Comparison of ENCODE assay signal across 1 cellular context in the genomic region with DNA sequence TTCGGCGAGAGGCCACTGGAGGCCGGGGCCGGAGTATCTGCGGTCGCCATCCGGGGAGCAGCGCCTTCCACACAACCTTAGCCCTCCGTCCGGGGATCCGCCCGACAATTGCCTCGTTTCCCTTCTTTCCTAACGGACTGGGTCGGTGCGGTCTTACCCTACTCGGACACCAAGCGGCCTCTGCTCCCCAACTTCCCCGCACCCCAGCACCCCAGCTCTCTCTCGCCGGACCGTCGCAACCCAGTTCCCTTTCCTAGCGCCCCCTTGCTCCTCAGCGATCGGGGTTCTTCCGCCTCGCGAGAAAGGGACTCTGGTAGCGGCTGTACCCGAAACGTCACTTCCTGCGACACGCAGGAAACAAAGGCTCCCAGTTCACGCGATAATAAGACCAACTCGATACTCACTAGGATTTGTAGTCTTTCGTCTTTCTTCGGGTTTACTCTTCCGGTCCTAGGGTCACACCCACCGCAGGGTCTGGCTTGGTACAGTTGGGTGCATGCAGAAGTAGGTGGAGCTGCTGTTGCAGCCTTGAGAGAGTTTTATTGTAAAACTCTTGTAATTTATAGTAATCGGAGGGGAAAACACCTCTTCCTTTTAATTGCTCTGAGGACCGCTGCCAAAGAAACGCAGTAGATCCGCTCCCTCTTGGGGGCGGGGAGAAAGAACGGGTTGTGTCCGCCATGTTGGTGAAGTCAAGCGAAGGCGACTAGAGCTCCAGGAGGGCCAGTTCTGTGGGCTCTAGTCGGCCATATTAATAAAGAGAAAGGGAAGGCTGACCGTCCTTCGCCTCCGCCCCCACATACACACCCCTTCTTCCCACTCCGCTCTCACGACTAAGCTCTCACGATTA.
TF ChIP-seq lines count a peak whose summit lies in the region.

A gene (plus strand): TSS at position 741 of the 850 bp plus-strand sequence. CDS start 209 bp downstream, outside the sequence.
A gene with protein sequence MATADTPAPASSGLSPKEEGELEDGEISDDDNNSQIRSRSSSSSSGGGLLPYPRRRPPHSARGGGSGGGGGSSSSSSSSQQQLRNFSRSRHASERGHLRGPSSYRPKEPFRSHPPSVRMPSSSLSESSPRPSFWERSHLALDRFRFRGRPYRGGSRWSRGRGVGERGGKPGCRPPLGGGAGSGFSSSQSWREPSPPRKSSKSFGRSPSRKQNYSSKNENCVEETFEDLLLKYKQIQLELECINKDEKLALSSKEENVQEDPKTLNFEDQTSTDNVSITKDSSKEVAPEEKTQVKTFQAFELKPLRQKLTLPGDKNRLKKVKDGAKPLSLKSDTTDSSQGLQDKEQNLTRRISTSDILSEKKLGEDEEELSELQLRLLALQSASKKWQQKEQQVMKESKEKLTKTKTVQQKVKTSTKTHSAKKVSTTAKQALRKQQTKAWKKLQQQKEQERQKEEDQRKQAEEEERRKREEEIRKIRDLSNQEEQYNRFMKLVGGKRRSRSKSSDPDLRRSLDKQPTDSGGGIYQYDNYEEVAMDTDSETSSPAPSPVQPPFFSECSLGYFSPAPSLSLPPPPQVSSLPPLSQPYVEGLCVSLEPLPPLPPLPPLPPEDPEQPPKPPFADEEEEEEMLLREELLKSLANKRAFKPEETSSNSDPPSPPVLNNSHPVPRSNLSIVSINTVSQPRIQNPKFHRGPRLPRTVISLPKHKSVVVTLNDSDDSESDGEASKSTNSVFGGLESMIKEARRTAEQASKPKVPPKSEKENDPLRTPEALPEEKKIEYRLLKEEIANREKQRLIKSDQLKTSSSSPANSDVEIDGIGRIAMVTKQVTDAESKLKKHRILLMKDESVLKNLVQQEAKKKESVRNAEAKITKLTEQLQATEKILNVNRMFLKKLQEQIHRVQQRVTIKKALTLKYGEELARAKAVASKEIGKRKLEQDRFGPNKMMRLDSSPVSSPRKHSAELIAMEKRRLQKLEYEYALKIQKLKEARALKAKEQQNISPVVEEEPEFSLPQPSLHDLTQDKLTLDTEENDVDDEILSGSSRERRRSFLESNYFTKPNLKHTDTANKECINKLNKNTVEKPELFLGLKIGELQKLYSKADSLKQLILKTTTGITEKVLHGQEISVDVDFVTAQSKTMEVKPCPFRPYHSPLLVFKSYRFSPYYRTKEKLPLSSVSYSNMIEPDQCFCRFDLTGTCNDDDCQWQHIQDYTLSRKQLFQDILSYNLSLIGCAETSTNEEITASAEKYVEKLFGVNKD (N-terminal part only) (minus strand): TSS at position 288 of the 850 bp plus-strand sequence. CDS start 238 bp downstream, at position 50.

TF ChIP-seq in HepG2, 621 proteins besides CTCF, POLR2A, EP300 and RAD21 (continued from another document and continues in another):
- TF ChIP-seq, protein P1, sequence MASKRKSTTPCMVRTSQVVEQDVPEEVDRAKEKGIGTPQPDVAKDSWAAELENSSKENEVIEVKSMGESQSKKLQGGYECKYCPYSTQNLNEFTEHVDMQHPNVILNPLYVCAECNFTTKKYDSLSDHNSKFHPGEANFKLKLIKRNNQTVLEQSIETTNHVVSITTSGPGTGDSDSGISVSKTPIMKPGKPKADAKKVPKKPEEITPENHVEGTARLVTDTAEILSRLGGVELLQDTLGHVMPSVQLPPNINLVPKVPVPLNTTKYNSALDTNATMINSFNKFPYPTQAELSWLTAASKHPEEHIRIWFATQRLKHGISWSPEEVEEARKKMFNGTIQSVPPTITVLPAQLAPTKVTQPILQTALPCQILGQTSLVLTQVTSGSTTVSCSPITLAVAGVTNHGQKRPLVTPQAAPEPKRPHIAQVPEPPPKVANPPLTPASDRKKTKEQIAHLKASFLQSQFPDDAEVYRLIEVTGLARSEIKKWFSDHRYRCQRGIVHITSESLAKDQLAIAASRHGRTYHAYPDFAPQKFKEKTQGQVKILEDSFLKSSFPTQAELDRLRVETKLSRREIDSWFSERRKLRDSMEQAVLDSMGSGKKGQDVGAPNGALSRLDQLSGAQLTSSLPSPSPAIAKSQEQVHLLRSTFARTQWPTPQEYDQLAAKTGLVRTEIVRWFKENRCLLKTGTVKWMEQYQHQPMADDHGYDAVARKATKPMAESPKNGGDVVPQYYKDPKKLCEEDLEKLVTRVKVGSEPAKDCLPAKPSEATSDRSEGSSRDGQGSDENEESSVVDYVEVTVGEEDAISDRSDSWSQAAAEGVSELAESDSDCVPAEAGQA (IDR thresholded peaks at IDR 0.05; ENCODE audit: low read depth) = 0 out of 2 replicates have a peak, but pooled peaks have one; percentile 49
- TF ChIP-seq, protein P1 (CRISPR knock-in tag; IDR thresholded peaks at IDR 0.05; ENCODE audit: borderline replicate concordance) = no peak
- TF ChIP-seq KLF6 (CRISPR knock-in tag; IDR thresholded peaks at IDR 0.05) (peak; percentile 50), ZZZ3 (CRISPR knock-in tag; IDR thresholded peaks at IDR 0.05; ENCODE audit: borderline replicate concordance) (no peak; the same call in 1 of the 2 replicates), SNRNP70 (IDR thresholded peaks at IDR 0.05; ENCODE audit: low read depth, low read length) (no peak), ZNF260 (CRISPR knock-in tag; IDR thresholded peaks at IDR 0.05; ENCODE audit: borderline replicate concordance, low read depth) (no peak), NFYC (CRISPR knock-in tag; IDR thresholded peaks at IDR 0.05) (peak; percentile 29; the same call in 1 of the 2 replicates), PHF8 (CRISPR knock-in tag; IDR thresholded peaks at IDR 0.05) (peak; percentile 74), ZNF333 (CRISPR knock-in tag; IDR thresholded peaks at IDR 0.05; ENCODE audit: borderline replicate concordance) (peak; percentile 66; the same call in 1 of the 2 replicates), SAP130 (CRISPR knock-in tag; IDR thresholded peaks at IDR 0.05; ENCODE audit: low read depth) (peak; percentile 86), PAF1 (CRISPR knock-in tag; IDR thresholded peaks at IDR 0.05) (no peak), SYNCRIP (IDR thresholded peaks at IDR 0.05; ENCODE audit: insufficient read depth, low read depth, low read length) (no peak), ZSCAN21 (CRISPR knock-in tag; IDR thresholded peaks at IDR 0.05; ENCODE audit: borderline replicate concordance) (peak; percentile 75), ARNTL (CRISPR knock-in tag; IDR thresholded peaks at IDR 0.05) (no peak), NCOA5 (CRISPR knock-in tag; IDR thresholded peaks at IDR 0.05) (no peak), ZNF326 (CRISPR knock-in tag; IDR thresholded peaks at IDR 0.05; ENCODE audit: borderline replicate concordance) (no peak), SALL2 (CRISPR knock-in tag; IDR thresholded peaks at IDR 0.05) (no peak), SMARCC2 (IDR thresholded peaks at IDR 0.05) (no peak), PLRG1 (conservative IDR thresholded peaks at IDR 0.05) (no peak), ZBTB21 (CRISPR knock-in tag; IDR thresholded peaks at IDR 0.05) (0 out of 2 replicates have a peak, but pooled peaks have one; percentile 32), ZNF20 (CRISPR knock-in tag; IDR thresholded peaks at IDR 0.05) (0 out of 2 replicates have a peak, but pooled peaks have one; percentile 86), ZNF329 (CRISPR knock-in tag; IDR thresholded peaks at IDR 0.05; ENCODE audit: low read depth) (0 out of 2 replicates have a peak, but pooled peaks have one; percentile 19), MED8 (CRISPR knock-in tag; IDR thresholded peaks at IDR 0.05; ENCODE audit: insufficient replicate concordance) (no peak), TOPORS (CRISPR knock-in tag; IDR thresholded peaks at IDR 0.05) (no peak), SIX4 (CRISPR knock-in tag; IDR thresholded peaks at IDR 0.05) (peak; percentile 60; the same call in 1 of the 2 replicates)
- TF ChIP-seq, protein P2, sequence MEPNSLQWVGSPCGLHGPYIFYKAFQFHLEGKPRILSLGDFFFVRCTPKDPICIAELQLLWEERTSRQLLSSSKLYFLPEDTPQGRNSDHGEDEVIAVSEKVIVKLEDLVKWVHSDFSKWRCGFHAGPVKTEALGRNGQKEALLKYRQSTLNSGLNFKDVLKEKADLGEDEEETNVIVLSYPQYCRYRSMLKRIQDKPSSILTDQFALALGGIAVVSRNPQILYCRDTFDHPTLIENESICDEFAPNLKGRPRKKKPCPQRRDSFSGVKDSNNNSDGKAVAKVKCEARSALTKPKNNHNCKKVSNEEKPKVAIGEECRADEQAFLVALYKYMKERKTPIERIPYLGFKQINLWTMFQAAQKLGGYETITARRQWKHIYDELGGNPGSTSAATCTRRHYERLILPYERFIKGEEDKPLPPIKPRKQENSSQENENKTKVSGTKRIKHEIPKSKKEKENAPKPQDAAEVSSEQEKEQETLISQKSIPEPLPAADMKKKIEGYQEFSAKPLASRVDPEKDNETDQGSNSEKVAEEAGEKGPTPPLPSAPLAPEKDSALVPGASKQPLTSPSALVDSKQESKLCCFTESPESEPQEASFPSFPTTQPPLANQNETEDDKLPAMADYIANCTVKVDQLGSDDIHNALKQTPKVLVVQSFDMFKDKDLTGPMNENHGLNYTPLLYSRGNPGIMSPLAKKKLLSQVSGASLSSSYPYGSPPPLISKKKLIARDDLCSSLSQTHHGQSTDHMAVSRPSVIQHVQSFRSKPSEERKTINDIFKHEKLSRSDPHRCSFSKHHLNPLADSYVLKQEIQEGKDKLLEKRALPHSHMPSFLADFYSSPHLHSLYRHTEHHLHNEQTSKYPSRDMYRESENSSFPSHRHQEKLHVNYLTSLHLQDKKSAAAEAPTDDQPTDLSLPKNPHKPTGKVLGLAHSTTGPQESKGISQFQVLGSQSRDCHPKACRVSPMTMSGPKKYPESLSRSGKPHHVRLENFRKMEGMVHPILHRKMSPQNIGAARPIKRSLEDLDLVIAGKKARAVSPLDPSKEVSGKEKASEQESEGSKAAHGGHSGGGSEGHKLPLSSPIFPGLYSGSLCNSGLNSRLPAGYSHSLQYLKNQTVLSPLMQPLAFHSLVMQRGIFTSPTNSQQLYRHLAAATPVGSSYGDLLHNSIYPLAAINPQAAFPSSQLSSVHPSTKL (CRISPR knock-in tag; IDR thresholded peaks at IDR 0.05) = no peak; the same call in 1 of the 2 replicates
- TF ChIP-seq, protein P3, sequence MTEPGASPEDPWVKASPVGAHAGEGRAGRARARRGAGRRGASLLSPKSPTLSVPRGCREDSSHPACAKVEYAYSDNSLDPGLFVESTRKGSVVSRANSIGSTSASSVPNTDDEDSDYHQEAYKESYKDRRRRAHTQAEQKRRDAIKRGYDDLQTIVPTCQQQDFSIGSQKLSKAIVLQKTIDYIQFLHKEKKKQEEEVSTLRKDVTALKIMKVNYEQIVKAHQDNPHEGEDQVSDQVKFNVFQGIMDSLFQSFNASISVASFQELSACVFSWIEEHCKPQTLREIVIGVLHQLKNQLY (CRISPR knock-in tag; IDR thresholded peaks at IDR 0.05) = no peak
- TF ChIP-seq, protein P4, sequence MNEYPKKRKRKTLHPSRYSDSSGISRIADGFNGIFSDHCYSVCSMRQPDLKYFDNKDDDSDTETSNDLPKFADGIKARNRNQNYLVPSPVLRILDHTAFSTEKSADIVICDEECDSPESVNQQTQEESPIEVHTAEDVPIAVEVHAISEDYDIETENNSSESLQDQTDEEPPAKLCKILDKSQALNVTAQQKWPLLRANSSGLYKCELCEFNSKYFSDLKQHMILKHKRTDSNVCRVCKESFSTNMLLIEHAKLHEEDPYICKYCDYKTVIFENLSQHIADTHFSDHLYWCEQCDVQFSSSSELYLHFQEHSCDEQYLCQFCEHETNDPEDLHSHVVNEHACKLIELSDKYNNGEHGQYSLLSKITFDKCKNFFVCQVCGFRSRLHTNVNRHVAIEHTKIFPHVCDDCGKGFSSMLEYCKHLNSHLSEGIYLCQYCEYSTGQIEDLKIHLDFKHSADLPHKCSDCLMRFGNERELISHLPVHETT (CRISPR knock-in tag; conservative IDR thresholded peaks at IDR 0.05) = no peak
- TF ChIP-seq, protein P5, sequence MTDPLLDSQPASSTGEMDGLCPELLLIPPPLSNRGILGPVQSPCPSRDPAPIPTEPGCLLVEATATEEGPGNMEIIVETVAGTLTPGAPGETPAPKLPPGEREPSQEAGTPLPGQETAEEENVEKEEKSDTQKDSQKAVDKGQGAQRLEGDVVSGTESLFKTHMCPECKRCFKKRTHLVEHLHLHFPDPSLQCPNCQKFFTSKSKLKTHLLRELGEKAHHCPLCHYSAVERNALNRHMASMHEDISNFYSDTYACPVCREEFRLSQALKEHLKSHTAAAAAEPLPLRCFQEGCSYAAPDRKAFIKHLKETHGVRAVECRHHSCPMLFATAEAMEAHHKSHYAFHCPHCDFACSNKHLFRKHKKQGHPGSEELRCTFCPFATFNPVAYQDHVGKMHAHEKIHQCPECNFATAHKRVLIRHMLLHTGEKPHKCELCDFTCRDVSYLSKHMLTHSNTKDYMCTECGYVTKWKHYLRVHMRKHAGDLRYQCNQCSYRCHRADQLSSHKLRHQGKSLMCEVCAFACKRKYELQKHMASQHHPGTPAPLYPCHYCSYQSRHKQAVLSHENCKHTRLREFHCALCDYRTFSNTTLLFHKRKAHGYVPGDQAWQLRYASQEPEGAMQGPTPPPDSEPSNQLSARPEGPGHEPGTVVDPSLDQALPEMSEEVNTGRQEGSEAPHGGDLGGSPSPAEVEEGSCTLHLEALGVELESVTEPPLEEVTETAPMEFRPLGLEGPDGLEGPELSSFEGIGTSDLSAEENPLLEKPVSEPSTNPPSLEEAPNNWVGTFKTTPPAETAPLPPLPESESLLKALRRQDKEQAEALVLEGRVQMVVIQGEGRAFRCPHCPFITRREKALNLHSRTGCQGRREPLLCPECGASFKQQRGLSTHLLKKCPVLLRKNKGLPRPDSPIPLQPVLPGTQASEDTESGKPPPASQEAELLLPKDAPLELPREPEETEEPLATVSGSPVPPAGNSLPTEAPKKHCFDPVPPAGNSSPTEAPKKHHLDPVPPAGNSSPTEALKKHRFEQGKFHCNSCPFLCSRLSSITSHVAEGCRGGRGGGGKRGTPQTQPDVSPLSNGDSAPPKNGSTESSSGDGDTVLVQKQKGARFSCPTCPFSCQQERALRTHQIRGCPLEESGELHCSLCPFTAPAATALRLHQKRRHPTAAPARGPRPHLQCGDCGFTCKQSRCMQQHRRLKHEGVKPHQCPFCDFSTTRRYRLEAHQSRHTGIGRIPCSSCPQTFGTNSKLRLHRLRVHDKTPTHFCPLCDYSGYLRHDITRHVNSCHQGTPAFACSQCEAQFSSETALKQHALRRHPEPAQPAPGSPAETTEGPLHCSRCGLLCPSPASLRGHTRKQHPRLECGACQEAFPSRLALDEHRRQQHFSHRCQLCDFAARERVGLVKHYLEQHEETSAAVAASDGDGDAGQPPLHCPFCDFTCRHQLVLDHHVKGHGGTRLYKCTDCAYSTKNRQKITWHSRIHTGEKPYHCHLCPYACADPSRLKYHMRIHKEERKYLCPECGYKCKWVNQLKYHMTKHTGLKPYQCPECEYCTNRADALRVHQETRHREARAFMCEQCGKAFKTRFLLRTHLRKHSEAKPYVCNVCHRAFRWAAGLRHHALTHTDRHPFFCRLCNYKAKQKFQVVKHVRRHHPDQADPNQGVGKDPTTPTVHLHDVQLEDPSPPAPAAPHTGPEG (CRISPR knock-in tag; IDR thresholded peaks at IDR 0.05) = 0 out of 2 replicates have a peak, but pooled peaks have one; percentile 18
